ENCODE assay signal across 16 cellular contexts in genomic region chrX:10404435-10404834, GRCh38.
DNase-seq lines count a peak whose midpoint lies in the region; FAIRE-seq and TF ChIP-seq lines count a peak whose summit lies in the region.
"Had no signal": no experiment of that assay in that cellular context is flagged by ENCODE, and none has a peak within 500 bp of the region (broad histone marks: within the 10 kb centered on the region; RNA-seq: fewer than 3 reads in every experiment).

No MANE protein-coding gene starts in this region.

- no peak overlapping the region for H2AFZ ChIP-seq in astrocyte (ENCODE audit: low read depth, low read length)
- H2AFZ ChIP-seq in neural progenitor cell (replicated peaks): no peak overlapping the region

- H3K4me3 ChIP-seq in astrocyte (ENCODE audit: insufficient read depth, low read depth, low read length) (no peak overlapping the region), neural progenitor cell (no peak overlapping the region)
- H3K4me3 ChIP-seq: HAP-1, SJCRH30 had no signal

- H3K27ac Mint-ChIP-seq in astrocyte (ENCODE audit: unreplicated experiment) (no peak overlapping the region), neural progenitor cell (no peak overlapping the region)
- H3K27ac Mint-ChIP-seq in activated CD4-positive, alpha-beta memory T cell treated with anti-CD3 and anti-CD28 coated beads, Interleukin-2, amount 10 ng/mL, durations not matched to agents 7 days and 5 days: no peak overlapping the region

- H3K4me2 ChIP-seq in astrocyte (ENCODE audit: low read length) (no peak overlapping the region), neural progenitor cell (no peak overlapping the region)

- TF ChIP-seq CTCF in astrocyte (IDR thresholded peaks at IDR 0.05; ENCODE audit: insufficient read depth, low read depth, low read length) (no peak), neural progenitor cell (IDR thresholded peaks at IDR 0.05) (no peak)

- H3K4me1 Mint-ChIP-seq in astrocyte (ENCODE audit: low read depth, unreplicated experiment) (no peaks in the 10 kb centered on the region), neural progenitor cell (no peaks in the 10 kb centered on the region)
- H3K4me1 Mint-ChIP-seq in activated CD4-positive, alpha-beta memory T cell treated with anti-CD3 and anti-CD28 coated beads, Interleukin-2, amount 10 ng/mL, durations not matched to agents 7 days and 5 days: no peaks in the 10 kb centered on the region

- H3K27me3 ChIP-seq in astrocyte (ENCODE audit: insufficient read depth, low read length): no peaks in the 10 kb centered on the region
- H3K27me3 ChIP-seq in neural progenitor cell: no peaks in the 10 kb centered on the region
- H3K27me3 ChIP-seq: SJCRH30 had no signal

- DNase-seq in EL (peak; percentile 51), astrocyte (ENCODE audit: low read depth) (peak; percentile 55), fibroblast of peridontal ligament (ENCODE audit: extremely low read depth) (peak; percentile 90), stromal cell of bone marrow (ENCODE audit: low read depth) (peak; percentile 33), neural progenitor cell (ENCODE audit: low spot score) (no peak)
- no peak for DNase-seq in activated CD4-positive, alpha-beta memory T cell treated with anti-CD3 and anti-CD28 coated beads, Interleukin-2, amount 10 ng/mL, durations not matched to agents 7 days and 5 days
- no peak for DNase-seq in activated CD8-positive, alpha-beta memory T cell treated with anti-CD3 and anti-CD28 coated beads, Interleukin-2, amount 50 U/mL, for 4 hours
- DNase-seq: AML-193, Caco-2, GDM1, KG1, NCI-H1105, NCI-H1694 treated with DMSO at 0.1 percent for 48 hours had no signal

- no peak overlapping the region for H3K9ac ChIP-seq in astrocyte (ENCODE audit: low read length)
- no peak overlapping the region for H3K9ac ChIP-seq in neural progenitor cell

- H3K36me3 ChIP-seq in astrocyte (ENCODE audit: insufficient read depth, low read length): no peaks in the 10 kb centered on the region
- H3K36me3 ChIP-seq in neural progenitor cell: no peaks in the 10 kb centered on the region
- H3K36me3 ChIP-seq: HAP-1, SJCRH30 had no signal

- H3K79me2 ChIP-seq in astrocyte (ENCODE audit: insufficient read depth, low read length) (no peaks in the 10 kb centered on the region), neural progenitor cell (ENCODE audit: low read depth) (no peaks in the 10 kb centered on the region)

- peaks cover 6% of the 10 kb centered on the region for H3K27me3 Mint-ChIP-seq in astrocyte (ENCODE audit: low read depth, unreplicated experiment)
- H3K27me3 Mint-ChIP-seq in neural progenitor cell (ENCODE audit: insufficient read depth, low read depth): peaks cover 5% of the 10 kb centered on the region
- H3K27me3 Mint-ChIP-seq in activated CD4-positive, alpha-beta memory T cell treated with anti-CD3 and anti-CD28 coated beads, Interleukin-2, amount 10 ng/mL, durations not matched to agents 7 days and 5 days: no peaks in the 10 kb centered on the region

- H3K4me1 ChIP-seq in astrocyte (ENCODE audit: insufficient read depth, low read length) (no peaks in the 10 kb centered on the region), neural progenitor cell (no peaks in the 10 kb centered on the region)
- H3K4me1 ChIP-seq: Caco-2, HAP-1 had no signal

- peak; percentile 76 for FAIRE-seq in astrocyte (lab: Jason Lieb, UNC)

- H3K4me3 Mint-ChIP-seq in astrocyte (ENCODE audit: unreplicated experiment): no peak overlapping the region
- H3K4me3 Mint-ChIP-seq in neural progenitor cell: no peak overlapping the region
- H3K4me3 Mint-ChIP-seq in activated CD4-positive, alpha-beta memory T cell treated with anti-CD3 and anti-CD28 coated beads, Interleukin-2, amount 10 ng/mL, durations not matched to agents 7 days and 5 days: no peak overlapping the region

- H3K27ac ChIP-seq in astrocyte (ENCODE audit: low read depth, low read length) (no peak overlapping the region), neural progenitor cell (no peak overlapping the region)
- H3K27ac ChIP-seq: RWPE1, SJCRH30 had no signal

- no peaks in the 10 kb centered on the region for H3F3A ChIP-seq in neural progenitor cell (ENCODE audit: low read depth)

- H3K9me3 ChIP-seq in astrocyte (ENCODE audit: insufficient read depth, low read depth, low read length) (no peaks in the 10 kb centered on the region), neural progenitor cell (ENCODE audit: low read depth) (peaks cover 3% of the 10 kb centered on the region)
- H3K9me3 ChIP-seq: Caco-2, HAP-1 had no signal

- H3K9me3 Mint-ChIP-seq in astrocyte (ENCODE audit: unreplicated experiment): no peaks in the 10 kb centered on the region
- H3K9me3 Mint-ChIP-seq in neural progenitor cell: peaks cover 3% of the 10 kb centered on the region
- H3K9me3 Mint-ChIP-seq in activated CD4-positive, alpha-beta memory T cell treated with anti-CD3 and anti-CD28 coated beads, Interleukin-2, amount 10 ng/mL, durations not matched to agents 7 days and 5 days: no peaks in the 10 kb centered on the region

- CTCF ChIA-PET in activated CD4-positive, alpha-beta memory T cell treated with anti-CD3 and anti-CD28 coated beads, Interleukin-2, amount 10 ng/mL, durations not matched to agents 7 days and 5 days (lab: Charles Lee): no interaction called here

- H3K36me3 Mint-ChIP-seq in astrocyte (ENCODE audit: low read depth, unreplicated experiment): no peaks in the 10 kb centered on the region
- H3K36me3 Mint-ChIP-seq in neural progenitor cell: no peaks in the 10 kb centered on the region
- no peaks in the 10 kb centered on the region for H3K36me3 Mint-ChIP-seq in activated CD4-positive, alpha-beta memory T cell treated with anti-CD3 and anti-CD28 coated beads, Interleukin-2, amount 10 ng/mL, durations not matched to agents 7 days and 5 days (ENCODE audit: low read depth)

- H4K20me1 ChIP-seq in astrocyte (ENCODE audit: insufficient read depth, low read length) (no peaks in the 10 kb centered on the region), neural progenitor cell (ENCODE audit: low read depth) (no peaks in the 10 kb centered on the region)

- POLR2A ChIA-PET in activated CD4-positive, alpha-beta memory T cell treated with anti-CD3 and anti-CD28 coated beads, Interleukin-2, amount 10 ng/mL, durations not matched to agents 7 days and 5 days (lab: Charles Lee): no interaction called here

Comparison
In these comparisons a context has a peak if more than half of its experiments do, and no peak if none do; other contexts are left out.
1. DNase-seq: peak in EL (single experiment), astrocyte (single experiment), fibroblast of peridontal ligament (single experiment) and stromal cell of bone marrow (single experiment); none in neural progenitor cell (single experiment), activated CD4-positive, alpha-beta memory T cell treated with anti-CD3 and anti-CD28 coated beads, Interleukin-2, amount 10 ng/mL, durations not matched to agents 7 days and 5 days (single experiment) and activated CD8-positive, alpha-beta memory T cell treated with anti-CD3 and anti-CD28 coated beads, Interleukin-2, amount 50 U/mL, for 4 hours (single experiment).